ENCODE assay signal across 18 cellular contexts in the genomic region with DNA sequence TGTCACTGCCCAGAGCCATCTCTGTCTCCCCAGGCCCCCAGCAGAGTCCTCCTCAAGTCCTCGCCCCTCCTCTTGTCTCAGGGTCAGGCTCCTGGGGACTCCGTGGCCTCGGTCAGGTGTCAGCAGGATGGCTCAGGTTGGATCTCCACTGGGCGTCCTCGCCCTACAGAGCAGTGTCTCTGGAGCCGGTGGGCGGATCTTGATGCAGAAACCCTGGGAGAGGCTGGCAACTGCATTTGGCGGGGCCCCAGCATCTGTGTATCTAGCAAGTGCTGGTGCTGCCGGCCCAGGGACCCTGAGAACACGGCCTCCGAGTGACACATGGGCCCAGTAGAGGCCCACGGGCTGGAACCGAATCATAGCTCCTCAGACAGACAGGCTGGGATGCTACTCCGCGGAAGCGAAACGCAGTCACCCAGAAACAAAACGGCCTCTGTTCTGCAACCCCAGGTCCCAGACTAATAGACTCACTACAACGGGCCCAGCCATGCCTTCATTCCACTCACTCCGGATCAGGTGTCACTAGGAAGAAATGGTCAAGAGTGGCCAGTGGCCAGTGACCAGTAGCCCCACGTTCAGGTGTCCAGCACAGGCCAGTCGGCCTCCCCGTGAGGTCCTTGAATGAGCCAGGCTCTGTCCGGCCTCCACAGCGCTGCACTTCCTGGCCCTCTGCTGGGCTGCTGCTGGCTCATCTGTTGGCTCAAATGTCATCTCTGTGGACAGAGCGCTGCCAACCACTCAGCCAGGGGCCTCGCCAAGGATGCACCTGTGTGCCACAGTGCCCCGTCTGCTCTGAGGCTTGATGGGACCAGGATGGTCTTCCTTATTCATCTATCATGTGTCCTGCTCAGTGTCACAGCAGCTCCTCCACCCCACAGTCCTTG. TPM values are rescaled to one million over a fixed set of nuclear protein-coding genes. Genes with fewer than 3 reads are reported as not detected.
DNase-seq lines count a peak whose midpoint lies in the region; ATAC-seq lines count a peak whose summit lies in the region.
"Had no signal": no experiment of that assay in that cellular context is flagged by ENCODE, and none has a peak within 500 bp of the region (broad histone marks: within the 10 kb centered on the region; RNA-seq: fewer than 3 reads in every experiment).

No MANE protein-coding gene starts in this region.

- H3K18ac ChIP-seq in mesenchymal stem cell (ENCODE audit: low read depth in 1 of 2, low read length in 2 of 2): no peak overlapping the region

- 92% methylated on average over 28 of the region's 28 CpGs for WGBS in mesenchymal stem cell
- WGBS in aorta, 2 donors: 92 to 94% methylated on average over 28 of the region's 28 CpGs

- ATAC-seq in Right ventricle myocardium inferior: no peak
- ATAC-seq in left cardiac atrium: no peak
- ATAC-seq in aorta (ENCODE audit: low FRiP score): no peak
- no peak for ATAC-seq in GM21528 (IDR thresholded peaks at IDR 0.05; ENCODE audit: low FRiP score, unreplicated experiment)
- no peak for ATAC-seq in left lobe of liver
- ATAC-seq: GM23338 had no signal

- H3K9ac ChIP-seq in mesenchymal stem cell (ENCODE audit: low read length): no peak overlapping the region

- H3K27ac ChIP-seq in mesenchymal stem cell (ENCODE audit: low read length, poor library complexity, severe bottlenecking) (no peak overlapping the region), aorta (ENCODE audit: low read depth in 1 of 2, low read length in 2 of 2) (no peak overlapping the region)
- H3K27ac ChIP-seq: C4-2B, RWPE1, SJSA1 had no signal

- no peak overlapping the region for H2BK120ac ChIP-seq in mesenchymal stem cell (ENCODE audit: low read depth, low read length)

- no peaks in the 10 kb centered on the region for H3K79me1 ChIP-seq in mesenchymal stem cell (replicated peaks; ENCODE audit: low read length, poor library complexity, severe bottlenecking)

- peaks cover 4% of the 10 kb centered on the region for H3K9me3 ChIP-seq in mesenchymal stem cell (ENCODE audit: control insufficient read depth, low read length)
- no peaks in the 10 kb centered on the region for H3K9me3 ChIP-seq in aorta (ENCODE audit: control insufficient read depth, low read length)

- no peak overlapping the region for H2AFZ ChIP-seq in mesenchymal stem cell (ENCODE audit: low read depth, low read length)
- H2AFZ ChIP-seq: GM23338 had no signal

- H3K4ac ChIP-seq in mesenchymal stem cell (ENCODE audit: low read depth in 1 of 2, low read length in 2 of 2): no peak overlapping the region

- peaks cover 0 to 23% of the 10 kb centered on the region in 2 experiments for H3K27me3 ChIP-seq in mesenchymal stem cell (ENCODE audit: control insufficient read depth in 1 of 2, insufficient read depth in 1 of 2, low read length in 2 of 2)
- H3K27me3 ChIP-seq in aorta (ENCODE audit: control insufficient read depth in 1 of 2, insufficient read depth in 2 of 2, low read length in 1 of 2): no peaks in the 10 kb centered on the region
- H3K27me3 ChIP-seq: SJSA1 had no signal

- H3K36me3 ChIP-seq in mesenchymal stem cell (ENCODE audit: control insufficient read depth in 1 of 2, insufficient read depth in 2 of 2, low read depth in 1 of 2, low read length in 2 of 2) (no peaks in the 10 kb centered on the region), aorta (ENCODE audit: control insufficient read depth in 1 of 2, insufficient read depth in 2 of 2, low read length in 1 of 2) (no peaks in the 10 kb centered on the region)
- H3K36me3 ChIP-seq: SJSA1 had no signal

- no peak overlapping the region for H2BK5ac ChIP-seq in mesenchymal stem cell (ENCODE audit: low read depth, low read length, poor library complexity, severe bottlenecking)

- H3K4me3 ChIP-seq in mesenchymal stem cell (ENCODE audit: insufficient read depth in 1 of 2, low read depth in 1 of 2, low read length in 2 of 2): no peak overlapping the region
- no peak overlapping the region for H3K4me3 ChIP-seq in aorta (ENCODE audit: low read length in 2 of 2)
- H3K4me3 ChIP-seq: GM23338, SJSA1 had no signal

- peak overlapping the region; percentile 13 for H4K91ac ChIP-seq in mesenchymal stem cell (ENCODE audit: low read length)

- H4K8ac ChIP-seq in mesenchymal stem cell (ENCODE audit: low read length): no peak overlapping the region

- intact Hi-C loops in Right ventricle myocardium inferior (cut with DNase I): no loop called here
- intact Hi-C loops in left cardiac atrium (cut with DNase I): no loop called here
- intact Hi-C loops in aorta (cut with DNase I): no loop called here

- H3K23ac ChIP-seq in mesenchymal stem cell (ENCODE audit: low read length in 2 of 2): no peak overlapping the region

- no peak overlapping the region for H3K4me2 ChIP-seq in mesenchymal stem cell (ENCODE audit: low read length, poor library complexity, severe bottlenecking)
- H3K4me2 ChIP-seq: GM23338 had no signal

- DNase-seq in Right ventricle myocardium inferior (ENCODE audit: missing footprints): peak; percentile 58
- no peak for DNase-seq in left cardiac atrium
- peak; percentile 1 for DNase-seq in NCI-H2196 treated with DMSO at 0.1 percent for 48 hours (lab: John Stamatoyannopoulos, UW; ENCODE audit: unreplicated experiment)
- no peak for DNase-seq in mesenchymal stem cell
- peak; percentile 30 to 68 for DNase-seq in aorta
- no peak for DNase-seq in left lobe of liver (ENCODE audit: low spot score)
- DNase-seq in COR-L47 (lab: John Stamatoyannopoulos, UW): no peak
- DNase-seq: DND-41, NCI-H1417, NCI-H187 treated with DMSO at 0.1 percent for 48 hours, NCI-H2171, NCI-H524, OCI-M1 had no signal

- no peak overlapping the region for H2BK15ac ChIP-seq in mesenchymal stem cell (ENCODE audit: low read depth, poor library complexity, severe bottlenecking)

- H3K4me1 ChIP-seq in mesenchymal stem cell (ENCODE audit: control insufficient read depth, insufficient read depth, low read depth, low read length) (peaks cover 28% of the 10 kb centered on the region), aorta (ENCODE audit: control insufficient read depth in 1 of 2, insufficient read depth in 2 of 2, low read length in 2 of 2) (no peaks in the 10 kb centered on the region)
- H3K4me1 ChIP-seq: SJSA1 had no signal

- H2BK12ac ChIP-seq in mesenchymal stem cell (ENCODE audit: low read length in 2 of 2): no peak overlapping the region

- H2AK5ac ChIP-seq in mesenchymal stem cell (ENCODE audit: low read length, severe bottlenecking): no peak overlapping the region

- no peak overlapping the region for H3K14ac ChIP-seq in mesenchymal stem cell (ENCODE audit: low read length in 2 of 2)

RNA-seq across cellular contexts. Expression of a gene that starts 12.6 kb away (rescaled TPM):
- total RNA-seq in Right ventricle myocardium inferior (0.41 TPM), left cardiac atrium (under 1 TPM; 0.18 to 0.79 TPM), aorta (under 1 TPM; 0.06 to 0.19 TPM), left lobe of liver (0.10 TPM)
- not detected for polyA plus RNA-seq in mesenchymal stem cell (2013, experiment 1 of 2)
- not detected for polyA plus RNA-seq in mesenchymal stem cell (2013, experiment 2 of 2)
- polyA plus RNA-seq in aorta: under 1 TPM; 0.03 to 0.38 TPM
- total RNA-seq: SJSA1 had no signal

Comparison
In these comparisons a context has a peak if more than half of its experiments do, and no peak if none do; other contexts are left out.
1. DNase-seq: peak in Right ventricle myocardium inferior (single experiment), NCI-H2196 treated with DMSO at 0.1 percent for 48 hours (single experiment) and aorta (2 of 2); none in left cardiac atrium (single experiment), mesenchymal stem cell (single experiment), left lobe of liver (single experiment) and COR-L47 (single experiment).